ENCODE assay signal across 8 cellular contexts in the genomic region with DNA sequence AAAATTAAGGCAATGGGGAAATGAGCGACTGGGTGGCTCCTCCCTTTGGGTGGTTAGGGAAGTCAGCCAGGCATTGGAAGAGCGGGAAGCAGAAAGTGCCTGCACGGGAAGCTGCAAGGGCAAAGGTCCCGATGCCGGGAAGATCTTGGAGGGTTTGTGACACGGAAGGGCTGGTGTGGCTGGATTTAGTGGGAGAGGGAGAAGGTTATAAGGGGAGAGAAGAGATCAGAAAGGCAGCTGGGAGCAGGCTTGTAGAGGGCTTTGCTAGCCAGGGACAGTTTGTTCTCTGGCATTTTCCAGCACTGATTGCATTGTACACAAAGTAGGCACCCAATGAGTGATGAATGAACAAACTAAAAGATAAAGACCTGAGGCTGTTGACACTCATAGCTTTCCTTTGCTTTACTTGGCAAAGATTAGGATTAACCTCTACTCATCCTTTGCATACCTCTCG.
A peak's percentile ranks its signal among the peaks of the same experiment; 100 is the strongest.
DNase-seq lines count a peak whose midpoint lies in the region; ATAC-seq and TF ChIP-seq lines count a peak whose summit lies in the region.

No MANE protein-coding gene starts in this region.

- 86 to 90% methylated on average over 3 to 7 of the region's 7 CpGs for WGBS in mesodermal cell (ENCODE audit: insufficient coverage in 2 of 2), 2 experiments

- no peak for TF ChIP-seq POLR2A in uterus (IDR thresholded peaks at IDR 0.05)

- H3K4me3 ChIP-seq in mesodermal cell (ENCODE audit: extremely low read depth, insufficient read depth, low read length, poor library complexity, severe bottlenecking) (no peak overlapping the region), uterus (no peak overlapping the region)

- H3K36me3 ChIP-seq in mesodermal cell (ENCODE audit: control insufficient read depth, insufficient read depth, low read length) = no peaks in the 10 kb centered on the region
- no peaks in the 10 kb centered on the region for H3K36me3 ChIP-seq in uterus

- TF ChIP-seq CTCF in uterus (IDR thresholded peaks at IDR 0.05) = no peak

- DNase-seq in NCI-H2196 (lab: John Stamatoyannopoulos, UW; ENCODE audit: unreplicated experiment) (peak; percentile 13), NCI-H2196 treated with DMSO at 0.1 percent for 48 hours (lab: John Stamatoyannopoulos, UW; ENCODE audit: unreplicated experiment) (no peak), dermis microvascular lymphatic vessel endothelial cell (ENCODE audit: low read depth in 2 of 2) (peak; percentile 1 to 81), uterus (peak; percentile 71 to 79), GDM1 (lab: John Stamatoyannopoulos, UW) (no peak)
- no peak for DNase-seq in stimulated activated CD4-positive, alpha-beta T cell treated with anti-CD3 and anti-CD28 coated beads, Interleukin-15, amount 100 ng/mL, for 24 hours

- no peaks in the 10 kb centered on the region for H3K27me3 ChIP-seq in uterus

- no peak for ATAC-seq in GM19455 (IDR thresholded peaks at IDR 0.05; ENCODE audit: unreplicated experiment)

- intact Hi-C loops in uterus (cut with DNase I; ENCODE audit: low total_unique reads) = no loop called here

- H3K9me3 ChIP-seq in mesodermal cell (ENCODE audit: control insufficient read depth, low read length) (no peaks in the 10 kb centered on the region), uterus (no peaks in the 10 kb centered on the region)

- H3K27ac ChIP-seq in mesodermal cell (ENCODE audit: low read depth, low read length, severe bottlenecking) = peak overlapping the region; percentile 60
- H3K27ac ChIP-seq in uterus = peak overlapping the region; percentile 76 to 85

- H3K4me1 ChIP-seq in mesodermal cell (ENCODE audit: control insufficient read depth, insufficient read depth, low read length, poor library complexity, severe bottlenecking) = peaks cover 13% of the 10 kb centered on the region
- peaks cover 0 to 6% of the 10 kb centered on the region in 2 donors for H3K4me1 ChIP-seq in uterus

Comparison
In these comparisons a context has a peak if more than half of its experiments do, and no peak if none do; other contexts are left out.
1. DNase-seq: peak in NCI-H2196 (single experiment), dermis microvascular lymphatic vessel endothelial cell (2 of 2) and uterus (2 of 2); none in NCI-H2196 treated with DMSO at 0.1 percent for 48 hours (single experiment), stimulated activated CD4-positive, alpha-beta T cell treated with anti-CD3 and anti-CD28 coated beads, Interleukin-15, amount 100 ng/mL, for 24 hours (single experiment) and GDM1 (single experiment).